15 cellular contexts compared by ENCODE assay signal in the genomic region with DNA sequence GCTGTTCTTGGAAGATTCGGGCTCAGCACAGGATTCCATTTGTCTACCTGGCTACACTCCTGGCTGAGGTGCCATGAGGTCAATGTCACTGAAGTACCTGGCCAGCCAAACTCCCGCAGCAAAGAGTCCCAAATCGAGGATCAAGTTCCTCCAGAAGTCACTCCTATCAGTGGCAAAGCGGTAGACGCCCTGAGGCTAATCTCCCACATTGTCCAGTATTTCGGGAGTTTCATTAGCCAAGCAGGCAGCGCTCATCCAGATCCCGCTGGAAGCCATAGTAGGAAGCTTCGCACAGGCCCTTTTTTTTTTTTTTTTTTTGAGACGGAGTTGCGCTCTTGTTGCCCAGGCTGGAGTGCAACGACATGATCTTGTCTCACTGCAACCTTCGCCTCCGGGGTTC. TPM values are rescaled to one million over a fixed set of nuclear protein-coding genes. Genes with fewer than 3 reads are reported as not detected.
DNase-seq lines count a peak whose midpoint lies in the region; TF ChIP-seq lines count a peak whose summit lies in the region.
"Had no signal": no experiment of that assay in that cellular context is flagged by ENCODE, and none has a peak within 500 bp of the region (broad histone marks: within the 10 kb centered on the region; RNA-seq: fewer than 3 reads in every experiment).

No MANE protein-coding gene starts in this region.

- H4K20me1 ChIP-seq in fibroblast of lung (ENCODE audit: control insufficient read depth, extremely low read depth, insufficient read depth, low read length): no peaks in the 10 kb centered on the region

- TF ChIP-seq POLR2A in spleen (IDR thresholded peaks at IDR 0.05): no peak
- TF ChIP-seq POLR2A in tibial nerve (IDR thresholded peaks at IDR 0.05): no peak

- H3K27ac ChIP-seq in fibroblast of lung (ENCODE audit: insufficient read depth, low read length) (no peak overlapping the region), spleen (no peak overlapping the region), tibial nerve (no peak overlapping the region)

- peak overlapping the region; percentile 70 for H3K9ac ChIP-seq in NT2/D1 (ENCODE audit: insufficient read length, low read depth)
- H3K9ac ChIP-seq in fibroblast of lung (ENCODE audit: insufficient read depth, low read length): no peak overlapping the region

- CTCF ChIA-PET in activated CD4-positive, alpha-beta memory T cell treated with anti-CD3 and anti-CD28 coated beads, Interleukin-2, amount 10 ng/mL, durations not matched to agents 7 days and 5 days (lab: Charles Lee): no interaction called here

- peak overlapping the region; percentile 13 for H3K4me2 ChIP-seq in fibroblast of lung (ENCODE audit: extremely low read depth, insufficient read depth, low read length)

- no peaks in the 10 kb centered on the region for H3K36me3 Mint-ChIP-seq in activated CD4-positive, alpha-beta memory T cell treated with anti-CD3 and anti-CD28 coated beads, Interleukin-2, amount 10 ng/mL, durations not matched to agents 7 days and 5 days (ENCODE audit: low read depth)

- peak overlapping the region; percentile 17 for H2AFZ ChIP-seq in fibroblast of lung (ENCODE audit: low read length)

- H3K9me3 ChIP-seq in NT2/D1 (ENCODE audit: insufficient read depth, low read length) (peaks cover 10% of the 10 kb centered on the region; the same call in 1 of the 2 replicates), fibroblast of lung (ENCODE audit: control insufficient read depth, insufficient read depth, low read depth, low read length) (no peaks in the 10 kb centered on the region), spleen (peaks cover 0 to 7% (median 3%) of the 10 kb centered on the region in 8 donors), tibial nerve (no peaks in the 10 kb centered on the region)
- H3K9me3 ChIP-seq: HAP-1 had no signal

- no peak overlapping the region for H3K4me3 Mint-ChIP-seq in activated CD4-positive, alpha-beta memory T cell treated with anti-CD3 and anti-CD28 coated beads, Interleukin-2, amount 10 ng/mL, durations not matched to agents 7 days and 5 days
- H3K4me3 Mint-ChIP-seq: CD4-positive, alpha-beta T cell had no signal

- H3K4me3 ChIP-seq in NT2/D1 (ENCODE audit: insufficient read length, low read depth) (no peak overlapping the region), fibroblast of lung (replicated peaks in 1 of 4; ENCODE audit: control extremely low read depth in 1 of 4, insufficient read depth in 1 of 4, low read depth in 3 of 4, low read length in 4 of 4) (no peak overlapping the region), spleen (no peak overlapping the region), tibial nerve (no peak overlapping the region)
- H3K4me3 ChIP-seq: GM12878, HAP-1 had no signal

- peaks cover 7% of the 10 kb centered on the region for H3K27me3 Mint-ChIP-seq in activated CD4-positive, alpha-beta memory T cell treated with anti-CD3 and anti-CD28 coated beads, Interleukin-2, amount 10 ng/mL, durations not matched to agents 7 days and 5 days

- peaks cover 8% of the 10 kb centered on the region for H3K4me1 ChIP-seq in NT2/D1 (ENCODE audit: insufficient read depth, insufficient read length)
- no peaks in the 10 kb centered on the region for H3K4me1 ChIP-seq in fibroblast of lung (ENCODE audit: control insufficient read depth, extremely low read depth, insufficient read depth, low read length)
- no peaks in the 10 kb centered on the region for H3K4me1 ChIP-seq in spleen
- no peaks in the 10 kb centered on the region for H3K4me1 ChIP-seq in tibial nerve
- H3K4me1 ChIP-seq: HAP-1 had no signal

- peak; percentile 49 for DNase-seq in ELF-1 (ENCODE audit: low read depth, low spot score)
- DNase-seq in NT2/D1 (ENCODE audit: low read depth, low spot score): no peak
- DNase-seq in fibroblast of lung (ENCODE audit: low read depth in 2 of 2): no peak
- DNase-seq in spleen: peak; percentile 21
- no peak for DNase-seq in activated CD4-positive, alpha-beta memory T cell treated with anti-CD3 and anti-CD28 coated beads, Interleukin-2, amount 10 ng/mL, durations not matched to agents 7 days and 5 days
- no peak for DNase-seq in tibial nerve (ENCODE audit: low spot score in 2 of 2)
- DNase-seq in NAMALWA (ENCODE audit: low spot score): no peak
- DNase-seq: ACHN; C1 segment of cervical spinal cord; Calu3; CD4-positive, alpha-beta T cell; DMS 273 treated with DMSO at 0.1 percent for 48 hours; GOT3 had no signal

- H3K4me1 Mint-ChIP-seq in activated CD4-positive, alpha-beta memory T cell treated with anti-CD3 and anti-CD28 coated beads, Interleukin-2, amount 10 ng/mL, durations not matched to agents 7 days and 5 days: no peaks in the 10 kb centered on the region

- H3K27ac Mint-ChIP-seq in activated CD4-positive, alpha-beta memory T cell treated with anti-CD3 and anti-CD28 coated beads, Interleukin-2, amount 10 ng/mL, durations not matched to agents 7 days and 5 days: no peak overlapping the region
- H3K27ac Mint-ChIP-seq: CD4-positive, alpha-beta T cell had no signal

- WGBS in spleen, 5 donors: 89 to 93% (median 92%) methylated on average over 14 of the region's 14 CpGs
- WGBS in tibial nerve, 2 donors: 89% methylated on average over 14 of the region's 14 CpGs

- H3K27me3 ChIP-seq in NT2/D1 (ENCODE audit: insufficient read depth, insufficient read length) (no peaks in the 10 kb centered on the region), fibroblast of lung (ENCODE audit: control insufficient read depth, insufficient read depth, low read length) (peaks cover 4% of the 10 kb centered on the region), spleen (replicated peaks in 1 of 7) (no peaks in the 10 kb centered on the region), tibial nerve (no peaks in the 10 kb centered on the region)

- H3K36me3 ChIP-seq in NT2/D1 (ENCODE audit: insufficient read depth, insufficient read length, low read length) (no peaks in the 10 kb centered on the region), fibroblast of lung (ENCODE audit: control insufficient read depth, insufficient read depth, low read length) (no peaks in the 10 kb centered on the region), spleen (no peaks in the 10 kb centered on the region), tibial nerve (no peaks in the 10 kb centered on the region)
- H3K36me3 ChIP-seq: HAP-1 had no signal

- POLR2A ChIA-PET in activated CD4-positive, alpha-beta memory T cell treated with anti-CD3 and anti-CD28 coated beads, Interleukin-2, amount 10 ng/mL, durations not matched to agents 7 days and 5 days (lab: Charles Lee): no interaction called here

- TF ChIP-seq CTCF in fibroblast of lung (conservative IDR thresholded peaks at IDR 0.05 in 1 of 2, IDR thresholded peaks at IDR 0.05 in 1 of 2; ENCODE audit: low read depth in 1 of 2, low read length in 2 of 2) (no peak), spleen (IDR thresholded peaks at IDR 0.05 in 8 of 11, conservative IDR thresholded peaks at IDR 0.05 in 3 of 11) (no peak), tibial nerve (IDR thresholded peaks at IDR 0.05) (no peak)

- H3K79me2 ChIP-seq in fibroblast of lung (ENCODE audit: control insufficient read depth, insufficient read depth, low read length): no peaks in the 10 kb centered on the region

- intact Hi-C loops in spleen (cut with DNase I; ENCODE audit: low total_unique reads): no loop called here

- TF ChIP-seq EP300 in tibial nerve (IDR thresholded peaks at IDR 0.05): no peak

- H3K9me3 Mint-ChIP-seq in activated CD4-positive, alpha-beta memory T cell treated with anti-CD3 and anti-CD28 coated beads, Interleukin-2, amount 10 ng/mL, durations not matched to agents 7 days and 5 days: no peaks in the 10 kb centered on the region
- H3K9me3 Mint-ChIP-seq: CD4-positive, alpha-beta T cell had no signal

RNA-seq across cellular contexts. Expression of gene AACS, which starts 8.9 kb away (rescaled TPM):
- total RNA-seq in fibroblast of lung: 16.7 and 31.5 TPM in 2 replicates
- 19.2 and 24.7 TPM in 2 replicates for polyA plus RNA-seq in fibroblast of lung
- 24.6 and 29.0 TPM in 2 replicates for polyA plus RNA-seq in fibroblast of lung (2012)
- polyA minus RNA-seq in fibroblast of lung (ENCODE audit: low replicate concordance): 52.3 and 129 TPM in 2 replicates
- total RNA-seq in spleen: 10 to 100 TPM in 6 of 7 donors, 1 to 10 TPM in 1; 10.0 to 18.9 (median 11.9) TPM
- polyA plus RNA-seq in spleen: 1 to 10 TPM; 5.1 to 8.6 (median 7.6) TPM
- total RNA-seq in activated CD4-positive, alpha-beta memory T cell treated with anti-CD3 and anti-CD28 coated beads, Interleukin-2, amount 10 ng/mL, durations not matched to agents 7 days and 5 days: 10 to 100 TPM; 17.1 to 17.2 TPM
- 10 to 100 TPM; 17.9 to 29.7 (median 23.6) TPM for total RNA-seq in tibial nerve

Comparison
In these comparisons a context has a peak if more than half of its experiments do, and no peak if none do; other contexts are left out.
1. DNase-seq: peak in ELF-1 (single experiment) and spleen (single experiment); none in NT2/D1 (single experiment), fibroblast of lung (0 of 2), activated CD4-positive, alpha-beta memory T cell treated with anti-CD3 and anti-CD28 coated beads, Interleukin-2, amount 10 ng/mL, durations not matched to agents 7 days and 5 days (single experiment), tibial nerve (0 of 2) and NAMALWA (single experiment).